Comparison of ENCODE assay signal across 26 cellular contexts in the genomic region with DNA sequence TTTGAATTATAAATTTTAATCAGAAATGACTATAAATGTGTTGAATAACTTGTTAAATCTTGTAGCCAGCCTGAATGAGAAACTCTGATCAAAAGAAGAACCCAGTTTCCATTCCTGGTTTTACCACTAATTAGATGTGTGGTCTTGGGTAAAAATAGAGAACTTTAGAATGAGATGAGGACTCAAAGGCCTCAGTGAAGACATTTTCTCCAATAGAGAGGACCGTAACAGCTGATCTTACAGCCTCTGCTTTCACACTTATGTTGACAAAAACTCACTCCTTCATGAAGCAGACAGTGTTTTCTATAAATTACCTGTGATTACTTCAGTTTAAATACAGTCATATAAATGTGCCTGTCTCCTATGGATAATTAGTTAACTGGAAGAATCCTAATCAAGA.
"Had no signal": no experiment of that assay in that cellular context is flagged by ENCODE, and none has a peak within 500 bp of the region (broad histone marks: within the 10 kb centered on the region; RNA-seq: fewer than 3 reads in every experiment).

No MANE protein-coding gene starts in this region.

- DNase-seq: activated CD4-positive, alpha-beta memory T cell treated with anti-CD3 and anti-CD28 coated beads for 36 hours; activated CD4-positive, alpha-beta T cell treated with anti-CD3 and anti-CD28 coated beads for 36 hours; activated CD4-positive, alpha-beta T cell treated with anti-CD3 and anti-CD28 coated beads, Interleukin-2, amount 50 U/mL, for 1 hour; activated CD8-positive, alpha-beta memory T cell treated with anti-CD3 and anti-CD28 coated beads, Interleukin-2, amount 10 ng/mL, durations not matched to agents 7 days and 5 days; activated CD8-positive, alpha-beta memory T cell treated with anti-CD3 and anti-CD28 coated beads, Interleukin-2, amount 50 U/mL, for 48 hours; activated effector memory CD4-positive, alpha-beta T cell treated with Interleukin-2 at 50 U/mL for 16 hours; activated naive CD4-positive, alpha-beta T cell treated with anti-CD3 and anti-CD28 coated beads, Interleukin-2, amount 10 ng/mL, durations not matched to agents 7 days and 5 days; activated naive CD8-positive, alpha-beta T cell treated with anti-CD3 and anti-CD28 coated beads, Interleukin-2, amount 50 U/mL, for 24 hours; activated T-cell treated with anti-CD3 and anti-CD28 coated beads, Interleukin-2, amount 50 U/mL, for 48 hours; anterior cingulate cortex; colonic mucosa; Kasumi-1; KG1; MG63; NCI-H1092; NCI-H146; NCI-H187 treated with DMSO at 0.1 percent for 48 hours; NCI-H2081; NCI-H2171 treated with DMSO at 0.1 percent for 48 hours; NCI-H2227 treated with DMSO at 0.1 percent for 48 hours; NCI-H446; NCI-H510A treated with DMSO at 0.1 percent for 48 hours; NCI-H526 treated with DMSO at 0.1 percent for 48 hours; NCI-H774; SHP77 treated with DMSO at 0.1 percent for 48 hours had no signal

- H3K27ac ChIP-seq: cardiac muscle cell, colonic mucosa had no signal

- H3K27me3 ChIP-seq: cardiac muscle cell, colonic mucosa, MG63 had no signal

- H3K4me1 ChIP-seq: colonic mucosa had no signal

- H3K36me3 ChIP-seq: cardiac muscle cell, colonic mucosa, MG63 had no signal

- H3K9me3 ChIP-seq: colonic mucosa, MG63 had no signal

- H3K4me3 ChIP-seq: cardiac muscle cell, colonic mucosa, MG63 had no signal
